ENCODE assay signal across 14 cellular contexts in the genomic region with DNA sequence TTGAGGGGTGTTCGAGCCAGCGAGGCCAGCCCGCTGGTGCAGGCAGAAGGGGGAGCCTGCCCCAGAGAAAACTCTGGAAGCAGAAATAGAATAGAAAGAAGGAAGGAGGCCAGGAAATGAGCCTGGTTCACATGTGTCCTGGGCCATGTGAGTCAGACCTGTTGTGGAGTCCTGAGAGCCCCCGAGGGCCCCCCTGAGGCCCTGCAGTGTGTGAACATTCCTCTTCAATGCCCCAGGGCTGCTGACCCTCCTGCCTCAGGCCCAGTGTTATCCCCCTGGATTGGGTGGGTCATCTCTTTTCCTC. TPM values are rescaled to one million over a fixed set of nuclear protein-coding genes. Genes with fewer than 3 reads are reported as not detected.
DNase-seq lines count a peak whose midpoint lies in the region; ATAC-seq, FAIRE-seq and TF ChIP-seq lines count a peak whose summit lies in the region.
"Had no signal": no experiment of that assay in that cellular context is flagged by ENCODE, and none has a peak within 500 bp of the region (broad histone marks: within the 10 kb centered on the region; RNA-seq: fewer than 3 reads in every experiment).

No MANE protein-coding gene starts in this region.

- H3K4me1 Mint-ChIP-seq in brain = peaks cover 64% of the 10 kb centered on the region
- peaks cover 6% of the 10 kb centered on the region for H3K4me1 Mint-ChIP-seq in activated T-cell treated with anti-CD3 and anti-CD28 coated beads, Interleukin-2, amount 50 U/mL, for 4 hours (ENCODE audit: low read depth)

- H3K9ac ChIP-seq in GM23248 (peak overlapping the region; percentile 76), MM.1S (ENCODE audit: low read length) (no peak overlapping the region)

- no peak for FAIRE-seq in small intestine (lab: Jason Lieb, UNC)
- FAIRE-seq: HTR-8/SVneo had no signal

- H4K20me1 ChIP-seq in GM23248 (ENCODE audit: insufficient read depth) = no peaks in the 10 kb centered on the region
- H4K20me1 ChIP-seq in MM.1S (ENCODE audit: insufficient read depth, low read length) = no peaks in the 10 kb centered on the region

- H3K27me3 ChIP-seq in GM23248 (replicated peaks; ENCODE audit: insufficient read depth) = no peaks in the 10 kb centered on the region
- H3K27me3 ChIP-seq in layer of hippocampus (ENCODE audit: control insufficient read depth, insufficient read depth, low read length) = no peaks in the 10 kb centered on the region
- no peaks in the 10 kb centered on the region for H3K27me3 ChIP-seq in small intestine (ENCODE audit: control insufficient read depth in 2 of 2, insufficient read depth in 2 of 2, low read length in 2 of 2)
- no peaks in the 10 kb centered on the region for H3K27me3 ChIP-seq in MM.1S (replicated peaks; ENCODE audit: insufficient read depth, low read length)

- WGBS in GM23248 (ENCODE audit: low coverage in 1 of 2, low lambda C conversion rate in 2 of 2, missing lambda C conversion rate in 2 of 2), 2 experiments = 4 to 12% methylated on average over 3 to 4 of the region's 4 CpGs
- WGBS in small intestine, 3 donors = 22 to 28% (median 23%) methylated on average over 4 of the region's 4 CpGs

- H3K4me2 ChIP-seq in GM23248 (ENCODE audit: unreplicated experiment) (peak overlapping the region; percentile 66), MM.1S (ENCODE audit: low read depth, low read length) (no peak overlapping the region)

- H3K27ac ChIP-seq in GM23248 (peak overlapping the region; percentile 98), layer of hippocampus (ENCODE audit: low read depth, low read length) (peak overlapping the region; percentile 83), small intestine (ENCODE audit: low read depth in 1 of 2, low read length in 1 of 2) (peak overlapping the region; percentile 63 to 75), MM.1S (ENCODE audit: low read length) (no peak overlapping the region)

- H3K36me3 ChIP-seq in GM23248 (ENCODE audit: low read depth) (peaks cover 61% of the 10 kb centered on the region), small intestine (ENCODE audit: control insufficient read depth in 2 of 2, insufficient read depth in 2 of 2, low read length in 2 of 2) (peaks cover 0 to 3% of the 10 kb centered on the region in 2 donors), MM.1S (replicated peaks; ENCODE audit: insufficient read depth, low read length) (no peaks in the 10 kb centered on the region)

- TF ChIP-seq CTCF in brain (conservative IDR thresholded peaks at IDR 0.05) = no peak
- TF ChIP-seq CTCF in MM.1S (IDR thresholded peaks at IDR 0.05; ENCODE audit: low read length) = no peak

- H3K9me2 ChIP-seq in GM23248 (ENCODE audit: insufficient read depth) (no peaks in the 10 kb centered on the region), MM.1S (replicated peaks; ENCODE audit: insufficient read depth, low read length) (no peaks in the 10 kb centered on the region)

- H3K9me3 Mint-ChIP-seq in brain = no peaks in the 10 kb centered on the region
- H3K9me3 Mint-ChIP-seq in activated T-cell treated with anti-CD3 and anti-CD28 coated beads, Interleukin-2, amount 50 U/mL, for 4 hours = no peaks in the 10 kb centered on the region
- H3K9me3 Mint-ChIP-seq: effector memory CD8-positive, alpha-beta T cell had no signal

- in situ Hi-C loops in GM23248 (cut with MboI) = no loop called here

- DNase-seq in GM23248 (peak; percentile 88), small intestine (no peak), MM.1S (no peak)
- DNase-seq in activated T-cell treated with anti-CD3 and anti-CD28 coated beads, Interleukin-2, amount 50 U/mL, for 4 hours = no peak
- DNase-seq: activated CD8-positive, alpha-beta memory T cell treated with anti-CD3 and anti-CD28 coated beads, Interleukin-2, amount 50 U/mL, for 4 hours; effector memory CD8-positive, alpha-beta T cell; NCI-H2171 treated with DMSO at 0.1 percent for 48 hours had no signal

- H3K79me2 ChIP-seq in GM23248 (ENCODE audit: insufficient read depth) (peaks cover 77% of the 10 kb centered on the region), MM.1S (ENCODE audit: low read length) (no peaks in the 10 kb centered on the region)

- H2AFZ ChIP-seq in GM23248 (no peak overlapping the region), MM.1S (ENCODE audit: low read length) (no peak overlapping the region)

- peak overlapping the region; percentile 5 to 99 (median 81) for H3K27ac Mint-ChIP-seq in brain

- H3K4me3 ChIP-seq in GM23248 = no peak overlapping the region
- H3K4me3 ChIP-seq in small intestine (ENCODE audit: low read depth in 1 of 2, low read length in 2 of 2) = no peak overlapping the region
- H3K4me3 ChIP-seq in MM.1S (ENCODE audit: low read length) = no peak overlapping the region

- H3K9me3 ChIP-seq in GM23248 (ENCODE audit: low read depth) (no peaks in the 10 kb centered on the region), small intestine (ENCODE audit: control insufficient read depth, low read depth) (no peaks in the 10 kb centered on the region), MM.1S (replicated peaks; ENCODE audit: insufficient read depth, low read length) (no peaks in the 10 kb centered on the region)

- H3K4me1 ChIP-seq in GM23248 (ENCODE audit: insufficient read depth) (peaks cover 75% of the 10 kb centered on the region), small intestine (ENCODE audit: control insufficient read depth in 2 of 2, insufficient read depth in 1 of 2, low read depth in 1 of 2, low read length in 1 of 2) (peaks cover 8 to 18% of the 10 kb centered on the region in 2 donors), MM.1S (ENCODE audit: low read length) (no peaks in the 10 kb centered on the region)

- H3K36me3 Mint-ChIP-seq in brain = peaks cover 58% of the 10 kb centered on the region
- no peaks in the 10 kb centered on the region for H3K36me3 Mint-ChIP-seq in activated T-cell treated with anti-CD3 and anti-CD28 coated beads, Interleukin-2, amount 50 U/mL, for 4 hours (ENCODE audit: insufficient read depth)

- H3F3A ChIP-seq in GM23248 (ENCODE audit: insufficient read depth) (peaks cover 84% of the 10 kb centered on the region), MM.1S (ENCODE audit: insufficient read depth, low read length) (no peaks in the 10 kb centered on the region)

- ATAC-seq in activated T-cell treated with anti-CD3 and anti-CD28 coated beads, Interleukin-2, amount 50 U/mL, for 4 hours = no peak
- ATAC-seq in GM18861 (IDR thresholded peaks at IDR 0.05; ENCODE audit: unreplicated experiment) = no peak
- ATAC-seq in GM21381 (IDR thresholded peaks at IDR 0.05; ENCODE audit: unreplicated experiment) = no peak
- ATAC-seq: effector memory CD8-positive, alpha-beta T cell; HCT116 had no signal

- H3K27me3 Mint-ChIP-seq in brain = no peaks in the 10 kb centered on the region
- no peaks in the 10 kb centered on the region for H3K27me3 Mint-ChIP-seq in activated T-cell treated with anti-CD3 and anti-CD28 coated beads, Interleukin-2, amount 50 U/mL, for 4 hours (ENCODE audit: low read depth)

- H3K4me3 Mint-ChIP-seq in brain = peak overlapping the region in 1 of 5 experiments; percentile 52
- no peak overlapping the region for H3K4me3 Mint-ChIP-seq in activated T-cell treated with anti-CD3 and anti-CD28 coated beads, Interleukin-2, amount 50 U/mL, for 4 hours
- H3K4me3 Mint-ChIP-seq: effector memory CD8-positive, alpha-beta T cell had no signal

RNA-seq across cellular contexts. Expression of a gene that starts 0.2 kb away (rescaled TPM):
- total RNA-seq in GM23248 (2014; rRNA removed; shearing (Covaris generic)) = not detected in 2 replicates
- polyA plus RNA-seq in GM23248 (2016; fragmentation: Nextera tagmentation; extraction: Ambion mirVana) (0.60 TPM in 1 of 2 replicates, not detected in the other), brain (ENCODE audit: insufficient read depth, low read depth, low replicate concordance) (not detected), small intestine (under 1 TPM in 1 of 3 donors, not detected in 2; 0.15 TPM)
- total RNA-seq in activated T-cell treated with anti-CD3 and anti-CD28 coated beads, Interleukin-2, amount 50 U/mL, for 4 hours = not detected
- total RNA-seq: left colon had no signal

RNA-seq across cellular contexts. Expression of a gene that starts 19.3 kb away (rescaled TPM):
- 257 and 296 TPM in 2 replicates for total RNA-seq in GM23248 (2014; rRNA removed; shearing (Covaris generic))
- 161 and 166 TPM in 2 replicates for polyA plus RNA-seq in GM23248 (2016; fragmentation: Nextera tagmentation; extraction: Ambion mirVana)
- 56.5 TPM for polyA plus RNA-seq in brain (ENCODE audit: insufficient read depth, low read depth, low replicate concordance)
- polyA plus RNA-seq in small intestine = 10 to 100 TPM; 24.3 to 47.5 (median 35.8) TPM
- 1 to 10 TPM in 2 of 3 donors, under 1 TPM in 1; 0.98 to 1.1 (median 1.0) TPM for total RNA-seq in activated T-cell treated with anti-CD3 and anti-CD28 coated beads, Interleukin-2, amount 50 U/mL, for 4 hours

RNA-seq across cellular contexts. Expression of a gene that starts 36.4 kb away (rescaled TPM):
- 95.1 and 103 TPM in 2 replicates for total RNA-seq in GM23248 (2014; rRNA removed; shearing (Covaris generic))
- 67.4 and 70.7 TPM in 2 replicates for polyA plus RNA-seq in GM23248 (2016; fragmentation: Nextera tagmentation; extraction: Ambion mirVana)
- polyA plus RNA-seq in brain (ENCODE audit: insufficient read depth, low read depth, low replicate concordance) = 8.8 TPM
- polyA plus RNA-seq in small intestine = 100 to 1,000 TPM; 129 to 842 (median 558) TPM
- 100 to 1,000 TPM; 312 to 340 (median 339) TPM for total RNA-seq in activated T-cell treated with anti-CD3 and anti-CD28 coated beads, Interleukin-2, amount 50 U/mL, for 4 hours

RNA-seq across cellular contexts. Expression of a gene that starts 58.7 kb away (rescaled TPM):
- 88.7 and 107 TPM in 2 replicates for total RNA-seq in GM23248 (2014; rRNA removed; shearing (Covaris generic))
- polyA plus RNA-seq in GM23248 (2016; fragmentation: Nextera tagmentation; extraction: Ambion mirVana) (21.6 and 22.8 TPM in 2 replicates), brain (ENCODE audit: insufficient read depth, low read depth, low replicate concordance) (12.0 TPM), small intestine (10 to 100 TPM; 11.4 to 21.2 (median 14.9) TPM)
- 10 to 100 TPM; 51.3 to 54.6 (median 52.8) TPM for total RNA-seq in activated T-cell treated with anti-CD3 and anti-CD28 coated beads, Interleukin-2, amount 50 U/mL, for 4 hours
